In genomic region chr5:98773214-98773463, GRCh38 we compare ENCODE assay signal across 8 cellular contexts. TPM values are rescaled to one million over a fixed set of nuclear protein-coding genes. Genes with fewer than 3 reads are reported as not detected.
DNase-seq lines count a peak whose midpoint lies in the region; ATAC-seq, FAIRE-seq and TF ChIP-seq lines count a peak whose summit lies in the region.

No MANE protein-coding gene starts in this region.

- H3K4me1 ChIP-seq in astrocyte (ENCODE audit: insufficient read depth, low read length) = peaks cover 13% of the 10 kb centered on the region
- H3K4me1 ChIP-seq in tibial artery = peaks cover 0 to 39% (median 22%) of the 10 kb centered on the region in 4 donors

- H3K4me3 ChIP-seq in astrocyte (ENCODE audit: insufficient read depth, low read depth, low read length) (peak overlapping the region; percentile 79), lower leg skin (ENCODE audit: low read depth, poor library complexity, severe bottlenecking) (peak overlapping the region; percentile 17), tibial artery (peak overlapping the region; percentile 65 to 71)

- TF ChIP-seq CTCF in astrocyte (IDR thresholded peaks at IDR 0.05; ENCODE audit: insufficient read depth, low read depth, low read length) (no peak), lower leg skin (IDR thresholded peaks at IDR 0.05) (no peak), tibial artery (IDR thresholded peaks at IDR 0.05) (no peak)

- H3K9me3 Mint-ChIP-seq in activated T-cell treated with anti-CD3 and anti-CD28 coated beads, Interleukin-2, amount 50 U/mL, for 4 hours = no peaks in the 10 kb centered on the region
- H3K9me3 Mint-ChIP-seq in astrocyte (ENCODE audit: unreplicated experiment) = no peaks in the 10 kb centered on the region

- no peaks in the 10 kb centered on the region for H3K36me3 Mint-ChIP-seq in activated T-cell treated with anti-CD3 and anti-CD28 coated beads, Interleukin-2, amount 50 U/mL, for 4 hours (ENCODE audit: insufficient read depth)
- peaks cover 2% of the 10 kb centered on the region for H3K36me3 Mint-ChIP-seq in astrocyte (ENCODE audit: low read depth, unreplicated experiment)

- no peak for ATAC-seq in activated T-cell treated with anti-CD3 and anti-CD28 coated beads, Interleukin-2, amount 50 U/mL, for 4 hours

- intact Hi-C loops in lower leg skin (cut with DNase I; ENCODE audit: low total_unique reads) = loop anchor here (5.0 kb wide), 1 partner anchor 154 kb away; the partner anchor contains the start of gene CHD1
- intact Hi-C loops in tibial artery (cut with DNase I; ENCODE audit: low total_unique reads) = loop anchor here (5.0 kb wide), 1 partner anchor 1591 kb away; the partner anchor contains the start of gene RIOK2

- no peak for FAIRE-seq in astrocyte (lab: Jason Lieb, UNC)

- H3K36me3 ChIP-seq in astrocyte (ENCODE audit: insufficient read depth, low read length) = no peaks in the 10 kb centered on the region
- no peaks in the 10 kb centered on the region for H3K36me3 ChIP-seq in tibial artery

- peak overlapping the region; percentile 98 for H3K9ac ChIP-seq in astrocyte (ENCODE audit: low read length)

- H3K9me3 ChIP-seq in astrocyte (ENCODE audit: insufficient read depth, low read depth, low read length) = no peaks in the 10 kb centered on the region
- H3K9me3 ChIP-seq in tibial artery = no peaks in the 10 kb centered on the region

- H3K27ac Mint-ChIP-seq in astrocyte (ENCODE audit: unreplicated experiment) = peak overlapping the region; percentile 95

- H3K27ac ChIP-seq in astrocyte (ENCODE audit: low read depth, low read length) (peak overlapping the region; percentile 80), tibial artery (peak overlapping the region; percentile 85 to 90)

- peak overlapping the region; percentile 87 for H3K4me2 ChIP-seq in astrocyte (ENCODE audit: low read length)

- no peak for DNase-seq in activated T-cell treated with anti-CD3 and anti-CD28 coated beads, Interleukin-2, amount 50 U/mL, for 4 hours
- no peak for DNase-seq in activated T-cell treated with anti-CD3 and anti-CD28 coated beads, Interleukin-2, amount 50 U/mL, for 48 hours
- DNase-seq in astrocyte (ENCODE audit: low read depth) (no peak), lower leg skin (ENCODE audit: low spot score in 2 of 2) (no peak), tibial artery (no peak), AG08395 (ENCODE audit: low spot score) (no peak), NCI-H2196 (lab: John Stamatoyannopoulos, UW; ENCODE audit: unreplicated experiment) (no peak), CD1c-positive myeloid dendritic cell (ENCODE audit: extremely low spot score) (no peak)

- H4K20me1 ChIP-seq in astrocyte (ENCODE audit: insufficient read depth, low read length) = peaks cover 38% of the 10 kb centered on the region

- no peaks in the 10 kb centered on the region for H3K27me3 ChIP-seq in astrocyte (ENCODE audit: insufficient read depth, low read length)
- no peaks in the 10 kb centered on the region for H3K27me3 ChIP-seq in tibial artery

- peak overlapping the region; percentile 85 for H3K4me3 Mint-ChIP-seq in activated T-cell treated with anti-CD3 and anti-CD28 coated beads, Interleukin-2, amount 50 U/mL, for 4 hours
- peak overlapping the region; percentile 99 for H3K4me3 Mint-ChIP-seq in astrocyte (ENCODE audit: unreplicated experiment)

- 0 to 1% methylated on average over 16 of the region's 16 CpGs for whole genome bisulfite sequencing in lower leg skin, 2 donors

- H3K4me1 Mint-ChIP-seq in activated T-cell treated with anti-CD3 and anti-CD28 coated beads, Interleukin-2, amount 50 U/mL, for 4 hours (ENCODE audit: low read depth) = peaks cover 62% of the 10 kb centered on the region
- peaks cover 25% of the 10 kb centered on the region for H3K4me1 Mint-ChIP-seq in astrocyte (ENCODE audit: low read depth, unreplicated experiment)

- H3K79me2 ChIP-seq in astrocyte (ENCODE audit: insufficient read depth, low read length) = peaks cover 84% of the 10 kb centered on the region

- TF ChIP-seq POLR2A in lower leg skin (IDR thresholded peaks at IDR 0.05) = no peak

- peak overlapping the region; percentile 58 for H2AFZ ChIP-seq in astrocyte (ENCODE audit: low read depth, low read length)

- H3K27me3 Mint-ChIP-seq in activated T-cell treated with anti-CD3 and anti-CD28 coated beads, Interleukin-2, amount 50 U/mL, for 4 hours (ENCODE audit: low read depth) = peaks cover 18% of the 10 kb centered on the region
- no peaks in the 10 kb centered on the region for H3K27me3 Mint-ChIP-seq in astrocyte (ENCODE audit: low read depth, unreplicated experiment)

RNA-seq across cellular contexts. Expression of gene RGMB, which starts 0.3 kb away (rescaled TPM):
- total RNA-seq in activated T-cell treated with anti-CD3 and anti-CD28 coated beads, Interleukin-2, amount 50 U/mL, for 4 hours = 1 to 10 TPM; 2.5 to 3.8 (median 3.6) TPM
- total RNA-seq in astrocyte (42.8 and 48.7 TPM in 2 replicates), lower leg skin (10 to 100 TPM; 58.5 to 75.3 (median 69.6) TPM)

Comparison
In these comparisons a context has a peak if more than half of its experiments do, and no peak if none do; other contexts are left out.
1. H3K4me3 ChIP-seq: peak in every context shown above with its lines; median percentile 79 in astrocyte; 68 in tibial artery; 17 in lower leg skin.